ENCODE assay signal across 26 cellular contexts in the genomic region with DNA sequence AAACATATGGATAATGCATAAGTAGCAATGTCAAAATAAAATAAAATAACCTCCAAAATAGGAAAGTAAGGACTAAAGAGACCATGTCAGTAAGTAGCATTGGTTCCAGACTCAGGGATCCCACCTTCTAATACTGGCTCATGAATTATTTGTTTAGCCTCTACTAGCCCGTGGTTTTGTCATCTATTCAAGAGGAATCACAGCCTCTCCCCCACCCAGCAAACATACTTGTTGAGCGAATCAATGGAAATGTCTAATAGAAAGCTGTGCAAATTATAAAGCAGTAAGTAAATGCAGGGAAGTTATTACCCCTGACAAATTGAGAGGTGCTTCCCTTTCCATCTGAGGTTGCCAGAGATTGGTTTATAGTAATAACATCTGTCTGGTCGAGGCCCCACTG.
DNase-seq lines count a peak whose midpoint lies in the region; FAIRE-seq and TF ChIP-seq lines count a peak whose summit lies in the region.
"Had no signal": no experiment of that assay in that cellular context is flagged by ENCODE, and none has a peak within 500 bp of the region (broad histone marks: within the 10 kb centered on the region; RNA-seq: fewer than 3 reads in every experiment).

No MANE protein-coding gene starts in this region.

- CTCF ChIA-PET in SK-N-SH (lab: Yijun Ruan, JAX), result no interaction called here

- no peak for FAIRE-seq in bronchial epithelial cell (lab: Jason Lieb, UNC)
- no peak for FAIRE-seq in keratinocyte (lab: Jason Lieb, UNC)
- FAIRE-seq: frontal cortex had no signal

- H3K27ac ChIP-seq in keratinocyte (ENCODE audit: control insufficient read depth, insufficient read depth, low read length), result no peak overlapping the region
- H3K27ac ChIP-seq in SK-N-SH (ENCODE audit: low read depth in 2 of 2, low read length in 1 of 2), result no peak overlapping the region
- H3K27ac ChIP-seq: dorsolateral prefrontal cortex, hepatocyte, SK-N-MC, suprapubic skin had no signal

- H3K9me3 ChIP-seq in keratinocyte (ENCODE audit: control insufficient read depth, low read depth, low read length) (no peaks in the 10 kb centered on the region), SK-N-SH (no peaks in the 10 kb centered on the region)
- H3K9me3 ChIP-seq: suprapubic skin had no signal

- POLR2A ChIA-PET in SK-N-SH (lab: Yijun Ruan, JAX), result interaction anchor here (0.7 kb wide), 1 partner anchor 22 kb away, joined by 3 read pairs; no protein-coding TSS in a partner anchor

- no peaks in the 10 kb centered on the region for H3F3A ChIP-seq in SK-N-SH (replicated peaks; ENCODE audit: insufficient read depth)

- H3K9me2 ChIP-seq in SK-N-SH, result no peaks in the 10 kb centered on the region

- dilution Hi-C loops in keratinocyte (cut with MboI; ENCODE audit: extremely low pct_ligation_motif_present, low sequenced_read_pairs), result no loop called here

- H3K9ac ChIP-seq in keratinocyte (ENCODE audit: control insufficient read depth, extremely low read depth, insufficient read depth, low read length) (no peak overlapping the region), SK-N-SH (no peak overlapping the region)

- H3K4me1 ChIP-seq in keratinocyte (ENCODE audit: control insufficient read depth, extremely low read depth, insufficient read depth, low read length) (peaks cover 30% of the 10 kb centered on the region), SK-N-SH (ENCODE audit: control insufficient read depth in 1 of 2, insufficient read depth in 2 of 2, low read depth in 1 of 2, low read length in 1 of 2) (0 out of 4 replicates have a peak, but pooled peaks cover 0 to 4% of the 10 kb centered on the region in 2 experiments)

- H3K4me2 ChIP-seq in keratinocyte (ENCODE audit: control insufficient read depth, extremely low read depth, insufficient read depth, low read depth, low read length) (no peak overlapping the region), SK-N-SH (no peak overlapping the region)
- H3K4me2 ChIP-seq: hepatocyte had no signal

- no peak for TF ChIP-seq RAD21 in SK-N-SH (IDR thresholded peaks at IDR 0.05; ENCODE audit: low read length)

- H3K9me1 ChIP-seq in keratinocyte (ENCODE audit: control insufficient read depth, extremely low read depth, insufficient read depth, low read length), result no peaks in the 10 kb centered on the region

- no peak overlapping the region for H2AFZ ChIP-seq in keratinocyte (ENCODE audit: control insufficient read depth, low read length)
- H2AFZ ChIP-seq in SK-N-SH (ENCODE audit: low read depth), result no peak overlapping the region
- H2AFZ ChIP-seq: hepatocyte had no signal

- H4K20me1 ChIP-seq in keratinocyte (ENCODE audit: control insufficient read depth, extremely low read depth, insufficient read depth, low read length) (no peaks in the 10 kb centered on the region), SK-N-SH (ENCODE audit: insufficient read depth) (no peaks in the 10 kb centered on the region)

- H3K79me2 ChIP-seq in keratinocyte (ENCODE audit: control insufficient read depth, insufficient read depth, low read length), result no peaks in the 10 kb centered on the region
- no peaks in the 10 kb centered on the region for H3K79me2 ChIP-seq in SK-N-SH (ENCODE audit: insufficient read depth)
- H3K79me2 ChIP-seq: hepatocyte had no signal

- H3K36me3 ChIP-seq in bronchial epithelial cell (ENCODE audit: control insufficient read depth, insufficient read depth, low read length) (no peaks in the 10 kb centered on the region), keratinocyte (ENCODE audit: control insufficient read depth in 2 of 2, extremely low read depth in 1 of 2, insufficient read depth in 2 of 2, low read length in 2 of 2) (no peaks in the 10 kb centered on the region), SK-N-SH (replicated peaks in 1 of 2; ENCODE audit: control insufficient read depth in 1 of 2, insufficient read depth in 2 of 2, low read length in 1 of 2) (no peaks in the 10 kb centered on the region)
- H3K36me3 ChIP-seq: suprapubic skin had no signal

- TF ChIP-seq CTCF in bronchial epithelial cell (IDR thresholded peaks at IDR 0.05; ENCODE audit: insufficient read depth, low read length, severe bottlenecking) (no peak), keratinocyte (optimal IDR thresholded peaks at IDR 0.05 in 1 of 3, IDR thresholded peaks at IDR 0.05 in 1 of 3, conservative IDR thresholded peaks at IDR 0.05 in 1 of 3; ENCODE audit: extremely low read depth in 1 of 3, insufficient read depth in 2 of 3, low read length in 3 of 3) (no peak), SK-N-SH (IDR thresholded peaks at IDR 0.05) (no peak)

- H3K4me3 ChIP-seq in bronchial epithelial cell (ENCODE audit: low read depth, low read length), result no peak overlapping the region
- no peak overlapping the region for H3K4me3 ChIP-seq in keratinocyte (ENCODE audit: control insufficient read depth in 2 of 3, extremely low read depth in 1 of 3, insufficient read depth in 2 of 3, low read depth in 1 of 3, low read length in 3 of 3)
- no peak overlapping the region for H3K4me3 ChIP-seq in SK-N-SH (ENCODE audit: low read depth in 2 of 2, low read length in 1 of 2)
- H3K4me3 ChIP-seq: dorsolateral prefrontal cortex, hepatocyte, SK-N-MC, suprapubic skin had no signal

- 7% methylated on average over 3 of the region's 3 CpGs for WGBS in SK-N-SH (ENCODE audit: low lambda C conversion rate)

- no peaks in the 10 kb centered on the region for H3K27me3 ChIP-seq in bronchial epithelial cell (ENCODE audit: control insufficient read depth, insufficient read depth, low read length)
- no peaks in the 10 kb centered on the region for H3K27me3 ChIP-seq in keratinocyte (ENCODE audit: control insufficient read depth, extremely low read depth, insufficient read depth, low read length)
- peaks cover 30% of the 10 kb centered on the region for H3K27me3 ChIP-seq in SK-N-SH (ENCODE audit: insufficient read depth)
- H3K27me3 ChIP-seq: hepatocyte, suprapubic skin had no signal

- TF ChIP-seq EP300 in SK-N-SH (IDR thresholded peaks at IDR 0.05; ENCODE audit: borderline replicate concordance in 1 of 2, low read depth in 1 of 2, low read length in 1 of 2), result no peak

- DNase-seq in EH (ENCODE audit: low read depth), result peak; percentile 70
- DNase-seq in NCI-H226, result peak; percentile 14
- DNase-seq in bronchial epithelial cell (ENCODE audit: low read depth), result peak; percentile 83
- peak; percentile 5 for DNase-seq in keratinocyte (ENCODE audit: low read depth, low spot score)
- no peak for DNase-seq in DMS 273 treated with DMSO at 0.1 percent for 48 hours (lab: John Stamatoyannopoulos, UW)
- DNase-seq in Ammon's horn (ENCODE audit: low spot score), result no peak
- DNase-seq in 8988T, result no peak
- DNase-seq in SK-N-SH, result no peak
- DNase-seq: activated CD4-positive, alpha-beta T cell treated with anti-CD3 and anti-CD28 coated beads for 4 hours; activated naive CD4-positive, alpha-beta T cell treated with anti-CD3 and anti-CD28 coated beads for 36 hours; activated T-cell treated with anti-CD3 and anti-CD28 coated beads, Interleukin-2, amount 50 U/mL, for 72 hours; amygdala; central memory CD4-positive, alpha-beta T cell; dorsolateral prefrontal cortex; immature natural killer cell; left ventricle myocardium superior; midbrain; NCI-H146; NCI-H524 treated with DMSO at 0.1 percent for 48 hours; retina; RPMI8226; stimulated activated CD4-positive, alpha-beta T cell treated with anti-CD3 and anti-CD28 coated beads, Interleukin-2, amount 100 ng/mL, for 48 hours had no signal

TF ChIP-seq in SK-N-SH, 30 proteins besides CTCF, POLR2A, EP300 and RAD21 (continues in another document):
- TF ChIP-seq TEAD4 (IDR thresholded peaks at IDR 0.05; ENCODE audit: borderline replicate concordance, insufficient read depth), result no peak
- no peak for TF ChIP-seq NRF1 (IDR thresholded peaks at IDR 0.05; ENCODE audit: low read depth, low read length)
- TF ChIP-seq TCF12 (IDR thresholded peaks at IDR 0.05), result no peak
- TF ChIP-seq RCOR1 (IDR thresholded peaks at IDR 0.05; ENCODE audit: low read length), result no peak
- no peak for TF ChIP-seq GATA2 (CRISPR knock-in tag; IDR thresholded peaks at IDR 0.05)
- TF ChIP-seq, protein P1, sequence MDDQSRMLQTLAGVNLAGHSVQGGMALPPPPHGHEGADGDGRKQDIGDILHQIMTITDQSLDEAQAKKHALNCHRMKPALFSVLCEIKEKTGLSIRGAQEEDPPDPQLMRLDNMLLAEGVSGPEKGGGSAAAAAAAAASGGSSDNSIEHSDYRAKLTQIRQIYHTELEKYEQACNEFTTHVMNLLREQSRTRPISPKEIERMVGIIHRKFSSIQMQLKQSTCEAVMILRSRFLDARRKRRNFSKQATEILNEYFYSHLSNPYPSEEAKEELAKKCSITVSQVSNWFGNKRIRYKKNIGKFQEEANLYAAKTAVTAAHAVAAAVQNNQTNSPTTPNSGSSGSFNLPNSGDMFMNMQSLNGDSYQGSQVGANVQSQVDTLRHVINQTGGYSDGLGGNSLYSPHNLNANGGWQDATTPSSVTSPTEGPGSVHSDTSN (IDR thresholded peaks at IDR 0.05), result no peak
- no peak for TF ChIP-seq MEF2A (IDR thresholded peaks at IDR 0.05; ENCODE audit: borderline replicate concordance, low read depth)
- TF ChIP-seq SIN3A (IDR thresholded peaks at IDR 0.05; ENCODE audit: borderline replicate concordance, low read depth, low read length), result no peak
- no peak for TF ChIP-seq FOXM1 (IDR thresholded peaks at IDR 0.05; ENCODE audit: low read depth)
- no peak for TF ChIP-seq TAF1 (IDR thresholded peaks at IDR 0.05; ENCODE audit: borderline replicate concordance, low read depth, low read length)
- TF ChIP-seq FOXJ3 (CRISPR knock-in tag; IDR thresholded peaks at IDR 0.05), result no peak
- TF ChIP-seq CHD2 (IDR thresholded peaks at IDR 0.05; ENCODE audit: low read length, partially characterized antibody), result no peak
- TF ChIP-seq, protein P2, sequence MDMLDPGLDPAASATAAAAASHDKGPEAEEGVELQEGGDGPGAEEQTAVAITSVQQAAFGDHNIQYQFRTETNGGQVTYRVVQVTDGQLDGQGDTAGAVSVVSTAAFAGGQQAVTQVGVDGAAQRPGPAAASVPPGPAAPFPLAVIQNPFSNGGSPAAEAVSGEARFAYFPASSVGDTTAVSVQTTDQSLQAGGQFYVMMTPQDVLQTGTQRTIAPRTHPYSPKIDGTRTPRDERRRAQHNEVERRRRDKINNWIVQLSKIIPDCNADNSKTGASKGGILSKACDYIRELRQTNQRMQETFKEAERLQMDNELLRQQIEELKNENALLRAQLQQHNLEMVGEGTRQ (IDR thresholded peaks at IDR 0.05; ENCODE audit: borderline replicate concordance, low read depth, low read length), result no peak

Comparison
In these comparisons a context has a peak if more than half of its experiments do, and no peak if none do; other contexts are left out.
1. DNase-seq: peak in EH (single experiment), NCI-H226 (single experiment), bronchial epithelial cell (single experiment) and keratinocyte (single experiment); none in DMS 273 treated with DMSO at 0.1 percent for 48 hours (single experiment), Ammon's horn (single experiment), 8988T (single experiment) and SK-N-SH (single experiment).